ENCODE assay signal across 18 cellular contexts in the genomic region with DNA sequence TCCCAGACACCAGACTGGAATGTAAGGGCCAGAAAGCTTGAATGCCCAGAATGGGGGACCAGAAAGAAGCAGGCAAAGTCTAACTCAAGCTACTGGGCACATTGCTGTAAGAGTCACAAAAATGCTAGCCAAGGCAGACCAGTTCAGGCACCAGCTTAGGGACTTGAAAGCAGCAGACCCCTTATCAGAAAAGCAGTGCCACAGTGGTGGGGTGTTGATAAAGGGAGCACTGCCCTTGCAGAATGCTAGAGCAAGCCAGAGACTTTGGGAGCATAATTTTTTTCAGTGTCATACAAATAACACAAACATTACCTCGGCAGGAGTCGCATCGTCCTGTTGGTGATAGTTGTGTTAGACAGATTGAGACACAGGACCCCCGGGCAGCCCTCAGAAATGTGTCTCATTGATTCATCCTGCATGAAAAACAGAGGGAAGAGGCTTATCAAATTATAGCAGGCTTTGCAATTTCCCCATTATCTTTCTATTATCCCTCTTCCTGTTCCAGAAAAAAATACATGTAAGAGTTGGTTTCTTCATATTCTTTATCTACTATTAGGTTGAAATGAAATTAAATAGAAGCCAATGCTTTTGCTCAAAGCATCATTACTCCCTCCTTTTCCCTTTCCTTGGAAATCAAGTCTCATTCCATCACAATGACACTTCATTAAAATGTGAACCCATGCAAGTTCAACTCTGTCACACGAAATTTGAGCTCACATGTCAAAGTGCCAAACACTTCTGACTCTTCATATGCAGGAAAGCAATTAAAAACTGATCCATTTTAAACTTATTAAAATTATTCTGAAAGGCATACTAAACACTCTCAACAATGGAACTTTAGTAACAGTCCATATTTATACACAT. TPM values are rescaled to one million over a fixed set of nuclear protein-coding genes. Genes with fewer than 3 reads are reported as not detected.
A peak's percentile ranks its signal among the peaks of the same experiment; 100 is the strongest.
DNase-seq lines count a peak whose midpoint lies in the region; ATAC-seq and TF ChIP-seq lines count a peak whose summit lies in the region.
"Had no signal": no experiment of that assay in that cellular context is flagged by ENCODE, and none has a peak within 500 bp of the region (broad histone marks: within the 10 kb centered on the region; RNA-seq: fewer than 3 reads in every experiment).

No MANE protein-coding gene starts in this region.

- H3K4me3 ChIP-seq in AG10803 (ENCODE audit: low read length) = no peak overlapping the region
- H3K4me3 ChIP-seq in brain microvascular endothelial cell (ENCODE audit: low read depth, low read length) = no peak overlapping the region
- H3K4me3 ChIP-seq in esophagus muscularis mucosa = no peak overlapping the region
- H3K4me3 ChIP-seq: upper lobe of right lung had no signal

- peaks cover 27% of the 10 kb centered on the region for H3K4me1 Mint-ChIP-seq in mesothelial cell of epicardium
- H3K4me1 Mint-ChIP-seq: central memory CD8-positive, alpha-beta T cell had no signal

- H3K27me3 ChIP-seq in brain microvascular endothelial cell (replicated peaks) (no peaks in the 10 kb centered on the region), esophagus muscularis mucosa (no peaks in the 10 kb centered on the region)
- H3K27me3 ChIP-seq: upper lobe of right lung had no signal

- H3K9me3 ChIP-seq in esophagus muscularis mucosa = no peaks in the 10 kb centered on the region
- H3K9me3 ChIP-seq: upper lobe of right lung had no signal

- H3K4me3 Mint-ChIP-seq in mesothelial cell of epicardium = no peak overlapping the region
- H3K4me3 Mint-ChIP-seq: central memory CD8-positive, alpha-beta T cell; neural crest cell; WTC11 had no signal

- in situ Hi-C loops in brain microvascular endothelial cell (cut with HindIII; ENCODE audit: low pct_ligation_motif_present, low sequenced_read_pairs) = no loop called here

- no peak for ATAC-seq in GM18505 (IDR thresholded peaks at IDR 0.05; ENCODE audit: unreplicated experiment)
- ATAC-seq: stimulated activated naive CD8-positive, alpha-beta T cell treated with anti-CD3 and anti-CD28 coated beads, Interleukin-15, Interleukin-2, amounts not matched to agents 100 U/mL and 50 U/mL, for 24 hours; upper lobe of right lung; WTC11 had no signal

- H3K27me3 Mint-ChIP-seq in mesothelial cell of epicardium (ENCODE audit: low read depth) = no peaks in the 10 kb centered on the region
- H3K27me3 Mint-ChIP-seq: central memory CD8-positive, alpha-beta T cell had no signal

- H3K36me3 ChIP-seq in brain microvascular endothelial cell (replicated peaks) (peaks cover 14% of the 10 kb centered on the region), esophagus muscularis mucosa (no peaks in the 10 kb centered on the region)
- H3K36me3 ChIP-seq: upper lobe of right lung had no signal

- peaks cover 7% of the 10 kb centered on the region for H3K36me3 Mint-ChIP-seq in mesothelial cell of epicardium
- H3K36me3 Mint-ChIP-seq: WTC11 had no signal

- TF ChIP-seq EP300 in esophagus muscularis mucosa (IDR thresholded peaks at IDR 0.05) = no peak

- H3K27ac ChIP-seq in brain microvascular endothelial cell (peak overlapping the region; percentile 58), esophagus muscularis mucosa (replicated peaks in 1 of 4) (no peak overlapping the region)
- H3K27ac ChIP-seq: upper lobe of right lung had no signal

- DNase-seq in AG10803 (ENCODE audit: low read depth) = peak; percentile 60
- DNase-seq in LHCN-M2 (ENCODE audit: low read depth) = peak; percentile 48
- DNase-seq in brain microvascular endothelial cell = peak; percentile 14
- DNase-seq in mesothelial cell of epicardium (ENCODE audit: low spot score in 2 of 2, unreplicated experiment in 2 of 2) = no peak
- no peak for DNase-seq in SHP77 treated with DMSO at 0.1 percent for 48 hours (lab: John Stamatoyannopoulos, UW)
- DNase-seq in pons (ENCODE audit: low spot score) = no peak
- DNase-seq in esophagus muscularis mucosa (ENCODE audit: extremely low spot score) = no peak
- DNase-seq: KBM-7; mesendoderm; NCI-H510A treated with DMSO at 0.1 percent for 48 hours; SHP77; stimulated activated naive CD8-positive, alpha-beta T cell treated with anti-CD3 and anti-CD28 coated beads, Interleukin-15, Interleukin-2, amounts not matched to agents 100 U/mL and 50 U/mL, for 24 hours; upper lobe of right lung had no signal

- H3K27ac Mint-ChIP-seq in mesothelial cell of epicardium = peak overlapping the region; percentile 2
- H3K27ac Mint-ChIP-seq: WTC11 had no signal

- WGBS in esophagus muscularis mucosa = 52% methylated on average over 5 of the region's 5 CpGs

- TF ChIP-seq POLR2A in GM18505 (IDR thresholded peaks at IDR 0.05; ENCODE audit: borderline replicate concordance, extremely low read depth, insufficient read depth, insufficient read length) (no peak), esophagus muscularis mucosa (IDR thresholded peaks at IDR 0.05; ENCODE audit: low read depth) (no peak)

- no peaks in the 10 kb centered on the region for H3K9me3 Mint-ChIP-seq in mesothelial cell of epicardium
- H3K9me3 Mint-ChIP-seq: central memory CD8-positive, alpha-beta T cell; WTC11 had no signal

- H3K4me1 ChIP-seq in esophagus muscularis mucosa = peaks cover 0 to 8% (median 3%) of the 10 kb centered on the region in 4 donors

- intact Hi-C loops in esophagus muscularis mucosa (cut with DNase I) = no loop called here

- TF ChIP-seq CTCF in AG10803 (conservative IDR thresholded peaks at IDR 0.05; ENCODE audit: low read length) (no peak), brain microvascular endothelial cell (IDR thresholded peaks at IDR 0.05; ENCODE audit: low read depth, low read length, missing control alignments) (no peak), mesothelial cell of epicardium (IDR thresholded peaks at IDR 0.05; ENCODE audit: unreplicated experiment) (no peak), esophagus muscularis mucosa (IDR thresholded peaks at IDR 0.05) (no peak)

RNA-seq across cellular contexts. Expression of a gene that starts 13.4 kb away (rescaled TPM):
- total RNA-seq in LHCN-M2 (2014; rRNA removed) (1,139 and 1,308 TPM in 2 replicates), mesothelial cell of epicardium (42.0 to 45.5 TPM (median 43.1 TPM) in 3 replicates), esophagus muscularis mucosa (1 to 10 TPM in 3 of 4 donors, under 1 TPM in 1; 0.83 to 3.5 (median 2.6) TPM)
- polyA plus RNA-seq in LHCN-M2 (2012) = 473 TPM
- total RNA-seq: activated CD8-positive, alpha-beta memory T cell treated with anti-CD3 and anti-CD28 coated beads for 36 hours had no signal

Comparison
In these comparisons a context has a peak if more than half of its experiments do, and no peak if none do; other contexts are left out.
1. DNase-seq: peak in AG10803 (single experiment), LHCN-M2 (single experiment) and brain microvascular endothelial cell (single experiment); none in mesothelial cell of epicardium (0 of 2), SHP77 treated with DMSO at 0.1 percent for 48 hours (single experiment), pons (single experiment) and esophagus muscularis mucosa (single experiment).
2. RNA of a gene that starts 13.4 kb away (total RNA-seq): 1,139 to 1,308 TPM in LHCN-M2; 42.0 to 45.5 TPM in mesothelial cell of epicardium and 0.83 to 3.5 TPM in esophagus muscularis mucosa; every median in the first group is over 10 times any median in the second.